9 cellular contexts compared by ENCODE assay signal in genomic region chr2:119476301-119477117, GRCh38. TPM values are rescaled to one million over a fixed set of nuclear protein-coding genes. Genes with fewer than 3 reads are reported as not detected.
A peak's percentile ranks its signal among the peaks of the same experiment; 100 is the strongest.
DNase-seq lines count a peak whose midpoint lies in the region; ATAC-seq and TF ChIP-seq lines count a peak whose summit lies in the region.
"Had no signal": no experiment of that assay in that cellular context is flagged by ENCODE, and none has a peak within 500 bp of the region (broad histone marks: within the 10 kb centered on the region; RNA-seq: fewer than 3 reads in every experiment).

No MANE protein-coding gene starts in this region.

- H3K27ac ChIP-seq in heart right ventricle, result peak overlapping the region in 5 of 10 donors; percentile 28 to 73 (median 44)

- peaks cover 0 to 6% (median 0%) of the 10 kb centered on the region in 7 donors for H3K27me3 ChIP-seq in heart right ventricle

- no peaks in the 10 kb centered on the region for H3K36me3 Mint-ChIP-seq in activated naive CD8-positive, alpha-beta T cell treated with anti-CD3 and anti-CD28 coated beads, Interleukin-2, amount 10 ng/mL, durations not matched to agents 7 days and 5 days

- H3K4me3 ChIP-seq in heart right ventricle, result peak overlapping the region in 2 of 10 donors; percentile 20

- H3K9me3 Mint-ChIP-seq in activated naive CD8-positive, alpha-beta T cell treated with anti-CD3 and anti-CD28 coated beads, Interleukin-2, amount 10 ng/mL, durations not matched to agents 7 days and 5 days, result no peaks in the 10 kb centered on the region
- H3K9me3 Mint-ChIP-seq: T-helper 1 cell treated with Interleukin-12 subunit alpha and Interleukin-12 subunit beta and Interleukin-4 antibody, amounts not matched to agents 30 μg/mL and 1 μg/mL, for 36 hours had no signal

- ATAC-seq in GM18511 (IDR thresholded peaks at IDR 0.05; ENCODE audit: unreplicated experiment), result peak; percentile 84
- peak; percentile 80 for ATAC-seq in HG03097 (IDR thresholded peaks at IDR 0.05; ENCODE audit: low FRiP score, unreplicated experiment)
- ATAC-seq in activated naive CD8-positive, alpha-beta T cell treated with anti-CD3 and anti-CD28 coated beads, Interleukin-2, amount 10 ng/mL, durations not matched to agents 7 days and 5 days (ENCODE audit: low read depth), result peak; percentile 72
- peak; percentile 57 to 78 (median 72) for ATAC-seq in heart right ventricle

- peaks cover 0 to 39% (median 18%) of the 10 kb centered on the region in 9 donors for H3K4me1 ChIP-seq in heart right ventricle

- peak; percentile 89 to 98 (median 96) for TF ChIP-seq CTCF in heart right ventricle (IDR thresholded peaks at IDR 0.05)

- no peak overlapping the region for H3K4me3 Mint-ChIP-seq in activated naive CD8-positive, alpha-beta T cell treated with anti-CD3 and anti-CD28 coated beads, Interleukin-2, amount 10 ng/mL, durations not matched to agents 7 days and 5 days
- H3K4me3 Mint-ChIP-seq: T-helper 1 cell treated with Interleukin-12 subunit alpha and Interleukin-12 subunit beta and Interleukin-4 antibody, amounts not matched to agents 30 μg/mL and 1 μg/mL, for 36 hours had no signal

- no peak overlapping the region for H3K27ac Mint-ChIP-seq in activated naive CD8-positive, alpha-beta T cell treated with anti-CD3 and anti-CD28 coated beads, Interleukin-2, amount 10 ng/mL, durations not matched to agents 7 days and 5 days
- H3K27ac Mint-ChIP-seq: T-helper 1 cell treated with Interleukin-12 subunit alpha and Interleukin-12 subunit beta and Interleukin-4 antibody, amounts not matched to agents 30 μg/mL and 1 μg/mL, for 36 hours had no signal

- intact Hi-C loops in heart right ventricle (cut with DNase I) (loop anchor here (1.0 to 10.0 kb wide), 11 partner anchors 69 to 594 kb away; partner anchors contain the start of gene STEAP3 (in 1 of the 10)), posterior cingulate gyrus (cut with DNase I) (loop anchor here (1.0 to 5.0 kb wide), 2 partner anchors 69 to 594 kb away; no protein-coding TSS in a partner anchor)

- 25 to 28% methylated on average over 20 of the region's 20 CpGs for WGBS in heart right ventricle, 2 donors

- peak; percentile 66 for DNase-seq in CD1c-positive myeloid dendritic cell (ENCODE audit: extremely low spot score)
- peak; percentile 28 to 73 for DNase-seq in NCI-H526 (lab: John Stamatoyannopoulos, UW)
- peak; percentile 63 for DNase-seq in activated naive CD8-positive, alpha-beta T cell treated with anti-CD3 and anti-CD28 coated beads, Interleukin-2, amount 10 ng/mL, durations not matched to agents 7 days and 5 days
- DNase-seq in heart right ventricle, result peak in 1 of 2 donors; percentile 52
- peak in 7 of 10 donors; percentile 37 to 94 (median 62) for DNase-seq in posterior cingulate gyrus
- no peak for DNase-seq in T-helper 9 cell

- POLR2A ChIA-PET in activated naive CD8-positive, alpha-beta T cell treated with anti-CD3 and anti-CD28 coated beads, Interleukin-2, amount 10 ng/mL, durations not matched to agents 7 days and 5 days (lab: Charles Lee), result no interaction called here

- H3K36me3 ChIP-seq in heart right ventricle, result no peaks in the 10 kb centered on the region

- H3K27me3 Mint-ChIP-seq in activated naive CD8-positive, alpha-beta T cell treated with anti-CD3 and anti-CD28 coated beads, Interleukin-2, amount 10 ng/mL, durations not matched to agents 7 days and 5 days, result no peaks in the 10 kb centered on the region

- H3K4me1 Mint-ChIP-seq in activated naive CD8-positive, alpha-beta T cell treated with anti-CD3 and anti-CD28 coated beads, Interleukin-2, amount 10 ng/mL, durations not matched to agents 7 days and 5 days, result no peaks in the 10 kb centered on the region

- no peaks in the 10 kb centered on the region for H3K9me3 ChIP-seq in heart right ventricle

RNA-seq across cellular contexts. Expression of gene TMEM37, which starts 44.9 kb away (rescaled TPM):
- not detected for total RNA-seq in activated naive CD8-positive, alpha-beta T cell treated with anti-CD3 and anti-CD28 coated beads, Interleukin-2, amount 10 ng/mL, durations not matched to agents 7 days and 5 days
- total RNA-seq in heart right ventricle, result 1 to 10 TPM in 8 of 10 donors, under 1 TPM in 2; 0.32 to 4.7 (median 2.2) TPM
- 1 to 10 TPM in 1 of 2 donors, under 1 TPM in 1; 0.78 to 1.2 TPM for polyA plus RNA-seq in heart right ventricle

RNA-seq across cellular contexts. Expression of gene SCTR, which starts 47.8 kb away (rescaled TPM):
- not detected for total RNA-seq in activated naive CD8-positive, alpha-beta T cell treated with anti-CD3 and anti-CD28 coated beads, Interleukin-2, amount 10 ng/mL, durations not matched to agents 7 days and 5 days
- total RNA-seq in heart right ventricle, result under 1 TPM in 8 of 10 donors, not detected in 2; 0.36 to 0.94 (median 0.57) TPM
- 1 to 10 TPM in 1 of 2 donors, under 1 TPM in 1; 0.10 to 1.4 TPM for polyA plus RNA-seq in heart right ventricle
